8 cellular contexts compared by ENCODE assay signal in the genomic region with DNA sequence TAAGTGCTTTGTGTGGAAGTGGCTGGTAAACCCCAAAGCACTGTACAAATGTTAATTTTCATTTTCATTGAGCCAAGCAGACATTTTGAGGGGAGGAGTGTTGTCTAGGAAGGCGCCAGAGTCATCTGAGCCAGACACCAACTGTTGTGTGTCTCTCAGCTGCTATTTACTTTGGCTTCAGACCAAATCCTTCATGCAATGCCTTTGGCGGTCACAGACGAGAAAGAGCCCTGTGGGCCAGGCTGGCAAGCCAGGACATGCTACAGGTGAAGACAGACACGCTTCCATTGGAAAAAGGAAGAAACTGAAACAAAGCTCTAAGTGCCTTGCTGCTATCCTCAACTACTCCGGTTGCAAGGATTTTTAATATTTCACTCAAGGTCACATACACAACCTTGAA.
DNase-seq lines count a peak whose midpoint lies in the region; ATAC-seq and TF ChIP-seq lines count a peak whose summit lies in the region.
"Had no signal": no experiment of that assay in that cellular context is flagged by ENCODE, and none has a peak within 500 bp of the region (broad histone marks: within the 10 kb centered on the region; RNA-seq: fewer than 3 reads in every experiment).

No MANE protein-coding gene starts in this region.

- H3K36me3 ChIP-seq in transverse colon: no peaks in the 10 kb centered on the region
- no peaks in the 10 kb centered on the region for H3K36me3 ChIP-seq in esophagus muscularis mucosa

- H3K27ac ChIP-seq in transverse colon (peak overlapping the region; percentile 28 to 61 (median 48)), esophagus muscularis mucosa (replicated peaks in 1 of 4) (no peak overlapping the region)

- TF ChIP-seq CTCF in transverse colon (IDR thresholded peaks at IDR 0.05): no peak
- no peak for TF ChIP-seq CTCF in esophagus muscularis mucosa (IDR thresholded peaks at IDR 0.05)

- DNase-seq in NCI-H1092 treated with DMSO at 0.1 percent for 48 hours (lab: John Stamatoyannopoulos, UW) (peak; percentile 79), NCI-H446 treated with DMSO at 0.1 percent for 48 hours (lab: John Stamatoyannopoulos, UW) (peak; percentile 95), left cardiac atrium (no peak), transverse colon (peak; percentile 59), esophagus muscularis mucosa (ENCODE audit: extremely low spot score) (no peak), T1000 (lab: John Stamatoyannopoulos, UW) (no peak)
- no peak for DNase-seq in activated CD8-positive, alpha-beta memory T cell treated with anti-CD3 and anti-CD28 coated beads for 24 hours
- DNase-seq: T-helper 9 cell had no signal

- peak; percentile 52 to 73 for ATAC-seq in left cardiac atrium

- in situ Hi-C loops in transverse colon (cut with MboI; ENCODE audit: low pct_ligation_motif_present in 1 of 4, low pct_unique_long_range_greater_than_20kb in 1 of 4, low sequenced_read_pairs in 3 of 4): no loop called here

- TF ChIP-seq POLR2A in transverse colon (IDR thresholded peaks at IDR 0.05): no peak
- TF ChIP-seq POLR2A in esophagus muscularis mucosa (IDR thresholded peaks at IDR 0.05; ENCODE audit: low read depth): no peak

- H3K27me3 ChIP-seq in transverse colon: no peaks in the 10 kb centered on the region
- H3K27me3 ChIP-seq in esophagus muscularis mucosa: no peaks in the 10 kb centered on the region

- intact Hi-C loops in left cardiac atrium (cut with DNase I) (no loop called here), transverse colon (cut with DNase I; ENCODE audit: low total_unique reads) (no loop called here), esophagus muscularis mucosa (cut with DNase I) (no loop called here)

- H3K4me1 ChIP-seq in transverse colon: peaks cover 0 to 33% (median 8%) of the 10 kb centered on the region in 4 donors
- peaks cover 0 to 21% (median 20%) of the 10 kb centered on the region in 4 donors for H3K4me1 ChIP-seq in esophagus muscularis mucosa

- H3K4me3 ChIP-seq in transverse colon (no peak overlapping the region), esophagus muscularis mucosa (no peak overlapping the region)

- H3K9me3 ChIP-seq in transverse colon (peaks cover 11 to 14% of the 10 kb centered on the region in 2 donors), esophagus muscularis mucosa (peaks cover 0 to 10% (median 4%) of the 10 kb centered on the region in 4 donors)

- 73% methylated on average over 5 of the region's 5 CpGs; no CpG with 5 or more reads in 1 of the 2 donors for WGBS in transverse colon (ENCODE audit: low coverage in 1 of 2), 2 donors
- WGBS in esophagus muscularis mucosa: 66% methylated on average over 5 of the region's 5 CpGs

- TF ChIP-seq EP300 in transverse colon (IDR thresholded peaks at IDR 0.05; ENCODE audit: low read depth) (no peak), esophagus muscularis mucosa (IDR thresholded peaks at IDR 0.05) (no peak)

Comparison
In these comparisons a context has a peak if more than half of its experiments do, and no peak if none do; other contexts are left out.
1. DNase-seq: peak in NCI-H1092 treated with DMSO at 0.1 percent for 48 hours (single experiment), NCI-H446 treated with DMSO at 0.1 percent for 48 hours (single experiment) and transverse colon (single experiment); none in left cardiac atrium (single experiment), esophagus muscularis mucosa (single experiment), T1000 (single experiment) and activated CD8-positive, alpha-beta memory T cell treated with anti-CD3 and anti-CD28 coated beads for 24 hours (single experiment).
2. H3K27ac ChIP-seq: peak in transverse colon (4 of 4); none in esophagus muscularis mucosa (0 of 4).